18 cellular contexts compared by ENCODE assay signal in the genomic region with DNA sequence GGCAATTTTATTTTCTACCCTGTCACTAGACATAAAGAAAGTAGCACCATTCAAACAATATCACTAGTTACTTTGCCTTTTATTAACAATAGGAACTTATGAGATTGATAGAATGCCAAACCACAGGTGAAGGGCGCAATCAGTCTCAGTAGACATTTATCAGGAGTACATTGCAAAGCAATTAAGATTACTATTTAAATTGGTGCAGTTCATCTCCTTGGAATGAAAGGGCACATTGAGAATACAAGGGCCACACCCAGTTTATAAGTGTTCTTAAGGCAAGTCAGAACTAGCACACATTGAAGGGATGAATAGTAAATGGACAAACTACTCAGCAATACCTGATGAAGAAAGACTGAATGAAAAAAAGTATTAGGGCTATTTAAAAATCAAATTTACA.
"Had no signal": no experiment of that assay in that cellular context is flagged by ENCODE, and none has a peak within 500 bp of the region (broad histone marks: within the 10 kb centered on the region; RNA-seq: fewer than 3 reads in every experiment).

No MANE protein-coding gene starts in this region.

- H3K4me2 ChIP-seq: neural progenitor cell had no signal

- H3K27ac ChIP-seq: coronary artery, lower lobe of right lung, neural progenitor cell, ovary, right lobe of liver, spleen, thoracic aorta, upper lobe of right lung had no signal

- H3K27me3 ChIP-seq: neural progenitor cell, ovary, right lobe of liver, spleen, upper lobe of right lung had no signal

- DNase-seq: activated CD4-positive, alpha-beta memory T cell treated with anti-CD3 and anti-CD28 coated beads for 36 hours; activated CD4-positive, alpha-beta T cell treated with anti-CD3 and anti-CD28 coated beads for 36 hours; activated CD8-positive, alpha-beta memory T cell treated with anti-CD3 and anti-CD28 coated beads, Interleukin-2, amount 10 ng/mL, durations not matched to agents 7 days and 5 days; activated effector memory CD4-positive, alpha-beta T cell treated with Interleukin-2 at 50 U/mL for 16 hours; activated naive CD4-positive, alpha-beta T cell treated with anti-CD3 and anti-CD28 coated beads, Interleukin-2, amount 50 U/mL, for 16 hours; activated T-cell treated with anti-CD3 and anti-CD28 coated beads, Interleukin-2, amount 50 U/mL, for 1 hour; head of caudate nucleus; lower lobe of right lung; midbrain; ovary; right lobe of liver; spleen; stimulated activated CD4-positive, alpha-beta T cell treated with anti-CD3 and anti-CD28 coated beads, Interleukin-1b, Interleukin-23, amount 100 ng/mL, for 48 hours; T-helper 17 cell; upper lobe of right lung had no signal

- H3K4me3 ChIP-seq: coronary artery, lower lobe of right lung, neural progenitor cell, ovary, right lobe of liver, spleen, thoracic aorta, upper lobe of right lung had no signal

- H3K4me1 ChIP-seq: lower lobe of right lung, neural progenitor cell, right lobe of liver, spleen, upper lobe of right lung had no signal

- H3K9me3 ChIP-seq: ovary, thoracic aorta, upper lobe of right lung had no signal

- ATAC-seq: activated CD4-positive, alpha-beta T cell treated with anti-CD3 and anti-CD28 coated beads for 36 hours; activated CD8-positive, alpha-beta memory T cell treated with anti-CD3 and anti-CD28 coated beads, Interleukin-2, amount 10 ng/mL, durations not matched to agents 7 days and 5 days; lower lobe of right lung; right lobe of liver; T-helper 17 cell; upper lobe of right lung had no signal

- H2AFZ ChIP-seq: neural progenitor cell had no signal

- H3K9ac ChIP-seq: neural progenitor cell had no signal

- H3K36me3 ChIP-seq: lower lobe of right lung, neural progenitor cell, ovary, right lobe of liver, spleen, thoracic aorta, upper lobe of right lung had no signal
